ENCODE assay signal across 11 cellular contexts in genomic region chr1:55848906-55849305, GRCh38.
A peak's percentile ranks its signal among the peaks of the same experiment; 100 is the strongest.
DNase-seq lines count a peak whose midpoint lies in the region; ATAC-seq and TF ChIP-seq lines count a peak whose summit lies in the region.
"Had no signal": no experiment of that assay in that cellular context is flagged by ENCODE, and none has a peak within 500 bp of the region (broad histone marks: within the 10 kb centered on the region; RNA-seq: fewer than 3 reads in every experiment).

No MANE protein-coding gene starts in this region.

- peak; percentile 66 for ATAC-seq in PC-3
- ATAC-seq in HG03342 (IDR thresholded peaks at IDR 0.05; ENCODE audit: unreplicated experiment), result no peak
- ATAC-seq in right cardiac atrium, result no peak

- H3K4me3 ChIP-seq in PC-3 (ENCODE audit: low read length), result no peak overlapping the region
- H3K4me3 ChIP-seq in right cardiac atrium (ENCODE audit: low read length), result no peak overlapping the region

- 70% methylated on average over 1 of the region's 1 CpG for WGBS in right cardiac atrium

- CTCF ChIA-PET in PC-3 (lab: Charles Lee), result no interaction called here

- H3K9me3 ChIP-seq in PC-3 (ENCODE audit: low read length) (no peaks in the 10 kb centered on the region), right cardiac atrium (ENCODE audit: control insufficient read depth, low read length) (no peaks in the 10 kb centered on the region)

- no peaks in the 10 kb centered on the region for H3K9me3 Mint-ChIP-seq in osteocyte (ENCODE audit: unreplicated experiment)
- H3K9me3 Mint-ChIP-seq: T-helper 2 cell treated with Interferon-gamma antibody and Interleukin-4, amounts not matched to agents 5 μg/mL and 100 μg/mL, for 36 hours had no signal

- no TSS peak for BruUV-seq in PC-3 (replicated peaks; lab: Mats Ljungman, UMichigan)

- H2AFZ ChIP-seq in PC-3 (ENCODE audit: low read length), result no peak overlapping the region

- no peaks in the 10 kb centered on the region for H3F3A ChIP-seq in PC-3 (ENCODE audit: low read length, unreplicated experiment)

- H3K4me3 Mint-ChIP-seq in osteocyte (ENCODE audit: unreplicated experiment), result no peak overlapping the region
- H3K4me3 Mint-ChIP-seq: T-helper 2 cell treated with Interferon-gamma antibody and Interleukin-4, amounts not matched to agents 5 μg/mL and 100 μg/mL, for 36 hours had no signal

- TF ChIP-seq CTCF in PC-3 (conservative IDR thresholded peaks at IDR 0.05; ENCODE audit: low read depth, low read length), result peak; percentile 64
- peak; percentile 33 for TF ChIP-seq CTCF in osteocyte (IDR thresholded peaks at IDR 0.05)

- H3K27me3 ChIP-seq in PC-3 (ENCODE audit: low read length) (no peaks in the 10 kb centered on the region), right cardiac atrium (ENCODE audit: control insufficient read depth, insufficient read depth) (no peaks in the 10 kb centered on the region)

- no peaks in the 10 kb centered on the region for H3K79me2 ChIP-seq in PC-3 (ENCODE audit: low read length)

- no peak overlapping the region for H3K4me2 ChIP-seq in PC-3 (ENCODE audit: low read length)

- no peaks in the 10 kb centered on the region for H3K36me3 ChIP-seq in PC-3 (ENCODE audit: low read depth, low read length)

- H3K27ac ChIP-seq in PC-3 (ENCODE audit: low read length) (no peak overlapping the region), right cardiac atrium (ENCODE audit: low read length) (no peak overlapping the region)

- H3K9me2 ChIP-seq in PC-3 (replicated peaks; ENCODE audit: low read length), result no peaks in the 10 kb centered on the region

- DNase-seq in GM03348 (ENCODE audit: low spot score) (peak; percentile 65), PC-3 (peak; percentile 59), fibroblast of gingiva (ENCODE audit: low read depth) (peak; percentile 68), osteocyte (ENCODE audit: extremely low spot score, unreplicated experiment) (no peak), NCI-H510A treated with DMSO at 0.1 percent for 48 hours (lab: John Stamatoyannopoulos, UW) (no peak), right cardiac atrium (no peak)
- DNase-seq in activated effector memory CD4-positive, alpha-beta T cell treated with Interleukin-2 at 50 U/mL for 16 hours, result no peak
- DNase-seq: effector memory CD4-positive, alpha-beta T cell; NCI-H187 had no signal

- intact Hi-C loops in PC-3 (cut with micrococcal nuclease) (no loop called here), right cardiac atrium (cut with DNase I) (no loop called here)

- H3K4me1 ChIP-seq in PC-3 (ENCODE audit: insufficient read depth, low read length) (no peaks in the 10 kb centered on the region), right cardiac atrium (ENCODE audit: control insufficient read depth, insufficient read depth, low read length) (no peaks in the 10 kb centered on the region)

- H4K20me1 ChIP-seq in PC-3 (ENCODE audit: low read length), result no peaks in the 10 kb centered on the region

- no peak overlapping the region for H3K9ac ChIP-seq in PC-3 (ENCODE audit: low read length)

- H3K36me3 Mint-ChIP-seq in osteocyte (ENCODE audit: unreplicated experiment), result no peaks in the 10 kb centered on the region

- H3K4me1 Mint-ChIP-seq in osteocyte (ENCODE audit: unreplicated experiment), result no peaks in the 10 kb centered on the region

- H3K27ac Mint-ChIP-seq in osteocyte (ENCODE audit: unreplicated experiment), result no peak overlapping the region
- H3K27ac Mint-ChIP-seq: T-helper 2 cell treated with Interferon-gamma antibody and Interleukin-4, amounts not matched to agents 5 μg/mL and 100 μg/mL, for 36 hours had no signal

- no peaks in the 10 kb centered on the region for H3K27me3 Mint-ChIP-seq in osteocyte (ENCODE audit: unreplicated experiment)

- POLR2A ChIA-PET in PC-3 (lab: Charles Lee; ENCODE audit: unreplicated experiment), result no interaction called here

Comparison
In these comparisons a context has a peak if more than half of its experiments do, and no peak if none do; other contexts are left out.
1. DNase-seq: peak in GM03348 (single experiment), PC-3 (single experiment) and fibroblast of gingiva (single experiment); none in osteocyte (single experiment), NCI-H510A treated with DMSO at 0.1 percent for 48 hours (single experiment), activated effector memory CD4-positive, alpha-beta T cell treated with Interleukin-2 at 50 U/mL for 16 hours (single experiment) and right cardiac atrium (0 of 3).